In the genomic region with DNA sequence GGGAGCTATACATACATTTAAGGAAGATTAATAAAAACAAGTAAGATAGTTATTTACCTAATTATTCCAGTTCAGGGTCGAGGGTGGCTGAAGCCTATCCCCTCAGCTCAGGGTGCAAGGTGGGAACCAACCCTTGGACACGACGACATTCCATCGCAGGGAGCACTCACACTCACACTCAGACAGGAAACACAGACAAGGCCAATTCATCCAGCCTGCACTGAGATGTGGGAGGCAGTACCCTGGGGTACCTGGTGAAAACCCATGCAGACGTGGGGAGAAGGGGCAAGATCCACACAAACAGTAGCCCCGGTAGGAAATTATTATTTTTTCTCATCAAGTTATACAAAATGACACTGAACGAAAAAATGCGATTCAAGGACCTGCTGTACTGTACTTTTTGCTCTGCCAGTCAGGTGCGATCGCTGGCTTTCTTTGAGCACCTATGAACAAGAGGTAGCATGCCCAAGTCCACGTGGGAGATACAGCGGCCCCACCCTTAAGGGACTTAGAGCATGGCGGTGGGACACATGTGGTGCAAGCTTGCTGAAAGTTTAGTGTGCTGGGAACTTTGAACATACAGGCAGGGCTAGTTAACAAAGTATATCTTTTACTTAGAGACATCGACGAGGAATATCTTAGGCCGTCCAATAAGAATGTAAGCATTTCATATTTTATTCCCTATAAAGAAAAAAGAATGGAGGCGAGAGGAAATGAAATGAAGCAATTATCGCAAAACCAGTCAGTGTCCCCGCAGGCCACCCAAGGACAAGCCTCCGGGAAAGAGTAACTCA, we compare ENCODE assay signal across 1 cellular context.
TF ChIP-seq lines count a peak whose summit lies in the region.

No MANE protein-coding gene starts in this region.

TF ChIP-seq in K562, 482 proteins besides CTCF, POLR2A, EP300 and RAD21 (continued from another document):
- TF ChIP-seq, protein P1, sequence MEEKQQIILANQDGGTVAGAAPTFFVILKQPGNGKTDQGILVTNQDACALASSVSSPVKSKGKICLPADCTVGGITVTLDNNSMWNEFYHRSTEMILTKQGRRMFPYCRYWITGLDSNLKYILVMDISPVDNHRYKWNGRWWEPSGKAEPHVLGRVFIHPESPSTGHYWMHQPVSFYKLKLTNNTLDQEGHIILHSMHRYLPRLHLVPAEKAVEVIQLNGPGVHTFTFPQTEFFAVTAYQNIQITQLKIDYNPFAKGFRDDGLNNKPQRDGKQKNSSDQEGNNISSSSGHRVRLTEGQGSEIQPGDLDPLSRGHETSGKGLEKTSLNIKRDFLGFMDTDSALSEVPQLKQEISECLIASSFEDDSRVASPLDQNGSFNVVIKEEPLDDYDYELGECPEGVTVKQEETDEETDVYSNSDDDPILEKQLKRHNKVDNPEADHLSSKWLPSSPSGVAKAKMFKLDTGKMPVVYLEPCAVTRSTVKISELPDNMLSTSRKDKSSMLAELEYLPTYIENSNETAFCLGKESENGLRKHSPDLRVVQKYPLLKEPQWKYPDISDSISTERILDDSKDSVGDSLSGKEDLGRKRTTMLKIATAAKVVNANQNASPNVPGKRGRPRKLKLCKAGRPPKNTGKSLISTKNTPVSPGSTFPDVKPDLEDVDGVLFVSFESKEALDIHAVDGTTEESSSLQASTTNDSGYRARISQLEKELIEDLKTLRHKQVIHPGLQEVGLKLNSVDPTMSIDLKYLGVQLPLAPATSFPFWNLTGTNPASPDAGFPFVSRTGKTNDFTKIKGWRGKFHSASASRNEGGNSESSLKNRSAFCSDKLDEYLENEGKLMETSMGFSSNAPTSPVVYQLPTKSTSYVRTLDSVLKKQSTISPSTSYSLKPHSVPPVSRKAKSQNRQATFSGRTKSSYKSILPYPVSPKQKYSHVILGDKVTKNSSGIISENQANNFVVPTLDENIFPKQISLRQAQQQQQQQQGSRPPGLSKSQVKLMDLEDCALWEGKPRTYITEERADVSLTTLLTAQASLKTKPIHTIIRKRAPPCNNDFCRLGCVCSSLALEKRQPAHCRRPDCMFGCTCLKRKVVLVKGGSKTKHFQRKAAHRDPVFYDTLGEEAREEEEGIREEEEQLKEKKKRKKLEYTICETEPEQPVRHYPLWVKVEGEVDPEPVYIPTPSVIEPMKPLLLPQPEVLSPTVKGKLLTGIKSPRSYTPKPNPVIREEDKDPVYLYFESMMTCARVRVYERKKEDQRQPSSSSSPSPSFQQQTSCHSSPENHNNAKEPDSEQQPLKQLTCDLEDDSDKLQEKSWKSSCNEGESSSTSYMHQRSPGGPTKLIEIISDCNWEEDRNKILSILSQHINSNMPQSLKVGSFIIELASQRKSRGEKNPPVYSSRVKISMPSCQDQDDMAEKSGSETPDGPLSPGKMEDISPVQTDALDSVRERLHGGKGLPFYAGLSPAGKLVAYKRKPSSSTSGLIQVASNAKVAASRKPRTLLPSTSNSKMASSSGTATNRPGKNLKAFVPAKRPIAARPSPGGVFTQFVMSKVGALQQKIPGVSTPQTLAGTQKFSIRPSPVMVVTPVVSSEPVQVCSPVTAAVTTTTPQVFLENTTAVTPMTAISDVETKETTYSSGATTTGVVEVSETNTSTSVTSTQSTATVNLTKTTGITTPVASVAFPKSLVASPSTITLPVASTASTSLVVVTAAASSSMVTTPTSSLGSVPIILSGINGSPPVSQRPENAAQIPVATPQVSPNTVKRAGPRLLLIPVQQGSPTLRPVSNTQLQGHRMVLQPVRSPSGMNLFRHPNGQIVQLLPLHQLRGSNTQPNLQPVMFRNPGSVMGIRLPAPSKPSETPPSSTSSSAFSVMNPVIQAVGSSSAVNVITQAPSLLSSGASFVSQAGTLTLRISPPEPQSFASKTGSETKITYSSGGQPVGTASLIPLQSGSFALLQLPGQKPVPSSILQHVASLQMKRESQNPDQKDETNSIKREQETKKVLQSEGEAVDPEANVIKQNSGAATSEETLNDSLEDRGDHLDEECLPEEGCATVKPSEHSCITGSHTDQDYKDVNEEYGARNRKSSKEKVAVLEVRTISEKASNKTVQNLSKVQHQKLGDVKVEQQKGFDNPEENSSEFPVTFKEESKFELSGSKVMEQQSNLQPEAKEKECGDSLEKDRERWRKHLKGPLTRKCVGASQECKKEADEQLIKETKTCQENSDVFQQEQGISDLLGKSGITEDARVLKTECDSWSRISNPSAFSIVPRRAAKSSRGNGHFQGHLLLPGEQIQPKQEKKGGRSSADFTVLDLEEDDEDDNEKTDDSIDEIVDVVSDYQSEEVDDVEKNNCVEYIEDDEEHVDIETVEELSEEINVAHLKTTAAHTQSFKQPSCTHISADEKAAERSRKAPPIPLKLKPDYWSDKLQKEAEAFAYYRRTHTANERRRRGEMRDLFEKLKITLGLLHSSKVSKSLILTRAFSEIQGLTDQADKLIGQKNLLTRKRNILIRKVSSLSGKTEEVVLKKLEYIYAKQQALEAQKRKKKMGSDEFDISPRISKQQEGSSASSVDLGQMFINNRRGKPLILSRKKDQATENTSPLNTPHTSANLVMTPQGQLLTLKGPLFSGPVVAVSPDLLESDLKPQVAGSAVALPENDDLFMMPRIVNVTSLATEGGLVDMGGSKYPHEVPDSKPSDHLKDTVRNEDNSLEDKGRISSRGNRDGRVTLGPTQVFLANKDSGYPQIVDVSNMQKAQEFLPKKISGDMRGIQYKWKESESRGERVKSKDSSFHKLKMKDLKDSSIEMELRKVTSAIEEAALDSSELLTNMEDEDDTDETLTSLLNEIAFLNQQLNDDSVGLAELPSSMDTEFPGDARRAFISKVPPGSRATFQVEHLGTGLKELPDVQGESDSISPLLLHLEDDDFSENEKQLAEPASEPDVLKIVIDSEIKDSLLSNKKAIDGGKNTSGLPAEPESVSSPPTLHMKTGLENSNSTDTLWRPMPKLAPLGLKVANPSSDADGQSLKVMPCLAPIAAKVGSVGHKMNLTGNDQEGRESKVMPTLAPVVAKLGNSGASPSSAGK (IDR thresholded peaks at IDR 0.05): peak; percentile 91
- TF ChIP-seq FOXM1 (IDR thresholded peaks at IDR 0.05; ENCODE audit: low read depth) (no peak), FOXM1 (CRISPR knock-in tag; IDR thresholded peaks at IDR 0.05; ENCODE audit: low read depth) (0 out of 2 replicates have a peak, but pooled peaks have one; percentile 8), DPF2 (IDR thresholded peaks at IDR 0.05) (peak; percentile 73), FOXK1 (CRISPR knock-in tag; IDR thresholded peaks at IDR 0.05; ENCODE audit: borderline replicate concordance) (peak; percentile 62; the same call in 1 of the 2 replicates), ZNF717 (CRISPR knock-in tag; IDR thresholded peaks at IDR 0.05) (no peak), SMC3 (conservative IDR thresholded peaks at IDR 0.05; ENCODE audit: insufficient read depth, low read depth, low read length) (no peak), TARDBP (IDR thresholded peaks at IDR 0.05) (no peak), BCOR (IDR thresholded peaks at IDR 0.05) (no peak), ZNF165 (CRISPR knock-in tag; IDR thresholded peaks at IDR 0.05; ENCODE audit: borderline replicate concordance) (no peak), NFRKB (IDR thresholded peaks at IDR 0.05; ENCODE audit: low read depth) (peak; percentile 93; the same call in 1 of the 2 replicates)
- TF ChIP-seq, protein P2, sequence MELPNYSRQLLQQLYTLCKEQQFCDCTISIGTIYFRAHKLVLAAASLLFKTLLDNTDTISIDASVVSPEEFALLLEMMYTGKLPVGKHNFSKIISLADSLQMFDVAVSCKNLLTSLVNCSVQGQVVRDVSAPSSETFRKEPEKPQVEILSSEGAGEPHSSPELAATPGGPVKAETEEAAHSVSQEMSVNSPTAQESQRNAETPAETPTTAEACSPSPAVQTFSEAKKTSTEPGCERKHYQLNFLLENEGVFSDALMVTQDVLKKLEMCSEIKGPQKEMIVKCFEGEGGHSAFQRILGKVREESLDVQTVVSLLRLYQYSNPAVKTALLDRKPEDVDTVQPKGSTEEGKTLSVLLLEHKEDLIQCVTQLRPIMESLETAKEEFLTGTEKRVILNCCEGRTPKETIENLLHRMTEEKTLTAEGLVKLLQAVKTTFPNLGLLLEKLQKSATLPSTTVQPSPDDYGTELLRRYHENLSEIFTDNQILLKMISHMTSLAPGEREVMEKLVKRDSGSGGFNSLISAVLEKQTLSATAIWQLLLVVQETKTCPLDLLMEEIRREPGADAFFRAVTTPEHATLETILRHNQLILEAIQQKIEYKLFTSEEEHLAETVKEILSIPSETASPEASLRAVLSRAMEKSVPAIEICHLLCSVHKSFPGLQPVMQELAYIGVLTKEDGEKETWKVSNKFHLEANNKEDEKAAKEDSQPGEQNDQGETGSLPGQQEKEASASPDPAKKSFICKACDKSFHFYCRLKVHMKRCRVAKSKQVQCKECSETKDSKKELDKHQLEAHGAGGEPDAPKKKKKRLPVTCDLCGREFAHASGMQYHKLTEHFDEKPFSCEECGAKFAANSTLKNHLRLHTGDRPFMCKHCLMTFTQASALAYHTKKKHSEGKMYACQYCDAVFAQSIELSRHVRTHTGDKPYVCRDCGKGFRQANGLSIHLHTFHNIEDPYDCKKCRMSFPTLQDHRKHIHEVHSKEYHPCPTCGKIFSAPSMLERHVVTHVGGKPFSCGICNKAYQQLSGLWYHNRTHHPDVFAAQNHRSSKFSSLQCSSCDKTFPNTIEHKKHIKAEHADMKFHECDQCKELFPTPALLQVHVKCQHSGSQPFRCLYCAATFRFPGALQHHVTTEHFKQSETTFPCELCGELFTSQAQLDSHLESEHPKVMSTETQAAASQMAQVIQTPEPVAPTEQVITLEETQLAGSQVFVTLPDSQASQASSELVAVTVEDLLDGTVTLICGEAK (IDR thresholded peaks at IDR 0.05): 0 out of 2 replicates have a peak, but pooled peaks have one; percentile 9
- TF ChIP-seq, protein P2 (CRISPR knock-in tag; IDR thresholded peaks at IDR 0.05): no peak
- TF ChIP-seq, protein P3, sequence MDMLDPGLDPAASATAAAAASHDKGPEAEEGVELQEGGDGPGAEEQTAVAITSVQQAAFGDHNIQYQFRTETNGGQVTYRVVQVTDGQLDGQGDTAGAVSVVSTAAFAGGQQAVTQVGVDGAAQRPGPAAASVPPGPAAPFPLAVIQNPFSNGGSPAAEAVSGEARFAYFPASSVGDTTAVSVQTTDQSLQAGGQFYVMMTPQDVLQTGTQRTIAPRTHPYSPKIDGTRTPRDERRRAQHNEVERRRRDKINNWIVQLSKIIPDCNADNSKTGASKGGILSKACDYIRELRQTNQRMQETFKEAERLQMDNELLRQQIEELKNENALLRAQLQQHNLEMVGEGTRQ (CRISPR knock-in tag; IDR thresholded peaks at IDR 0.05): peak; percentile 22; the same call in 1 of the 2 replicates
- TF ChIP-seq, protein P4, sequence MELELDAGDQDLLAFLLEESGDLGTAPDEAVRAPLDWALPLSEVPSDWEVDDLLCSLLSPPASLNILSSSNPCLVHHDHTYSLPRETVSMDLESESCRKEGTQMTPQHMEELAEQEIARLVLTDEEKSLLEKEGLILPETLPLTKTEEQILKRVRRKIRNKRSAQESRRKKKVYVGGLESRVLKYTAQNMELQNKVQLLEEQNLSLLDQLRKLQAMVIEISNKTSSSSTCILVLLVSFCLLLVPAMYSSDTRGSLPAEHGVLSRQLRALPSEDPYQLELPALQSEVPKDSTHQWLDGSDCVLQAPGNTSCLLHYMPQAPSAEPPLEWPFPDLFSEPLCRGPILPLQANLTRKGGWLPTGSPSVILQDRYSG (tag; conservative IDR thresholded peaks at IDR 0.05; ENCODE audit: low read depth): 0 out of 2 replicates have a peak, but pooled peaks have one; percentile 20
- TF ChIP-seq, protein P5, sequence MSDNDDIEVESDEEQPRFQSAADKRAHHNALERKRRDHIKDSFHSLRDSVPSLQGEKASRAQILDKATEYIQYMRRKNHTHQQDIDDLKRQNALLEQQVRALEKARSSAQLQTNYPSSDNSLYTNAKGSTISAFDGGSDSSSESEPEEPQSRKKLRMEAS (CRISPR knock-in tag; IDR thresholded peaks at IDR 0.05): peak; percentile 96
